18 cellular contexts compared by ENCODE assay signal in the genomic region with DNA sequence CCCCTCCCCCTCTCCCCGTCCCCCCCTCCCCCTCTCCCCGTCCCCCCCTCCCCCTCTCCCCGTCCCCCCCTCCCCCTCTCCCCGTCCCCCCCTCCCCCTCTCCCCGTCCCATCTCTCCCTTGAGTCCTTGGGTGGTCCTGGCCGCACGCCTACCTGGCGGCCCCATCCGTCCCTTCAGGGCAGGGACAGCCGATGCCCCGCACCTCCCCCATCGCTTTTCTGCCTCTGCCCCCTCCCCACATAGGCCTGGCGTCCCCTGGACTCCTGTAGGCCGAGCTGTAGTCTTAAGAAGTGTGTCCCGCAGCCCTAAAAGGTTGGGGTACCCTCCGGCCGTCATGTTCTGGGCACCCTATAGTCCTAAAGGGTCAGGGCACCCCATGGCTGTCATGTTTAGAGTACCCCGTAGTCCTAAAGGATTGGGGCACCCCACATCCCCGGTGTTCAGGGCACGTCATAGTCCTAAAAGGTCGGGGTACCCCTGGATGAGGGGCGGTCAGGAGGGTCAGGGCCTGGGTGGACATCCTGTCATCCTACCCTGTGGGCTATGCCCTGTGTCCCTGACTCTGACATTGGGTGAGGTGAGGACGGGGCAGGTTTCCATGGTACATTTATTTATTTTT.
"Had no signal": no experiment of that assay in that cellular context is flagged by ENCODE, and none has a peak within 500 bp of the region (broad histone marks: within the 10 kb centered on the region; RNA-seq: fewer than 3 reads in every experiment).

No MANE protein-coding gene starts in this region.

- H3K36me3 Mint-ChIP-seq: activated naive CD4-positive, alpha-beta T cell treated with anti-CD3 and anti-CD28 coated beads, Interleukin-2, amount 10 ng/mL, durations not matched to agents 7 days and 5 days; neural progenitor cell had no signal

- H3K4me3 ChIP-seq: adrenal gland, cardiac muscle cell, coronary artery, lower lobe of right lung, neural progenitor cell, ovary, smooth muscle cell, thoracic aorta had no signal

- H3K9me3 Mint-ChIP-seq: activated T-helper 17 cell treated with anti-CD3 and anti-CD28 coated beads, Interleukin-2, amount 50 U/mL, for 72 hours; stimulated activated naive CD8-positive, alpha-beta T cell treated with anti-CD3 and anti-CD28 coated beads, Interleukin-15, amount 100 ng/mL, for 72 hours; T-helper 2 cell treated with Interferon-gamma antibody and Interleukin-4, amounts not matched to agents 5 μg/mL and 100 μg/mL, for 36 hours had no signal

- DNase-seq: activated CD4-positive, CD25-positive, alpha-beta regulatory T cell; activated naive CD4-positive, alpha-beta T cell treated with anti-CD3 and anti-CD28 coated beads, Interleukin-2, amount 10 ng/mL, durations not matched to agents 7 days and 5 days; hypothalamus; midbrain; retina; stimulated activated naive CD8-positive, alpha-beta T cell treated with anti-CD3 and anti-CD28 coated beads, Interleukin-15, amount 100 ng/mL, for 72 hours; SW 1271 had no signal

- H3K27ac ChIP-seq: adrenal gland, cardiac muscle cell, coronary artery, lower lobe of right lung, neural progenitor cell, ovary, thoracic aorta had no signal

- H3K9ac ChIP-seq: neural progenitor cell had no signal

- H3K4me1 Mint-ChIP-seq: activated T-helper 17 cell treated with anti-CD3 and anti-CD28 coated beads, Interleukin-2, amount 50 U/mL, for 72 hours had no signal

- H3K27me3 Mint-ChIP-seq: activated T-helper 17 cell treated with anti-CD3 and anti-CD28 coated beads, Interleukin-2, amount 50 U/mL, for 72 hours had no signal

- H3K4me3 Mint-ChIP-seq: activated naive CD4-positive, alpha-beta T cell treated with anti-CD3 and anti-CD28 coated beads, Interleukin-2, amount 10 ng/mL, durations not matched to agents 7 days and 5 days; activated T-helper 17 cell treated with anti-CD3 and anti-CD28 coated beads, Interleukin-2, amount 50 U/mL, for 72 hours; neural progenitor cell; T-helper 2 cell treated with Interferon-gamma antibody and Interleukin-4, amounts not matched to agents 5 μg/mL and 100 μg/mL, for 36 hours had no signal

- H3K9me3 ChIP-seq: adrenal gland, lower lobe of right lung, ovary, thoracic aorta had no signal

- H3K27me3 ChIP-seq: cardiac muscle cell, ovary had no signal

- ATAC-seq: activated T-helper 17 cell treated with anti-CD3 and anti-CD28 coated beads, Interleukin-2, amount 50 U/mL, for 72 hours; esophagus mucosa; lower lobe of right lung; stimulated activated naive CD8-positive, alpha-beta T cell treated with anti-CD3 and anti-CD28 coated beads, Interleukin-15, amount 100 ng/mL, for 72 hours had no signal

- H2AFZ ChIP-seq: neural progenitor cell had no signal

- H3K4me2 ChIP-seq: neural progenitor cell, smooth muscle cell had no signal

- H3K27ac Mint-ChIP-seq: activated naive CD4-positive, alpha-beta T cell treated with anti-CD3 and anti-CD28 coated beads, Interleukin-2, amount 10 ng/mL, durations not matched to agents 7 days and 5 days; activated T-helper 17 cell treated with anti-CD3 and anti-CD28 coated beads, Interleukin-2, amount 50 U/mL, for 72 hours; neural progenitor cell; T-helper 2 cell treated with Interferon-gamma antibody and Interleukin-4, amounts not matched to agents 5 μg/mL and 100 μg/mL, for 36 hours had no signal

- H3K36me3 ChIP-seq: adrenal gland, cardiac muscle cell, neural progenitor cell, ovary, thoracic aorta had no signal
